In genomic region chr1:45009296-45009865, GRCh38 we compare ENCODE assay signal across 10 cellular contexts. TPM values are rescaled to one million over a fixed set of nuclear protein-coding genes. Genes with fewer than 3 reads are reported as not detected.
DNase-seq lines count a peak whose midpoint lies in the region; ATAC-seq and TF ChIP-seq lines count a peak whose summit lies in the region.
"Had no signal": no experiment of that assay in that cellular context is flagged by ENCODE, and none has a peak within 500 bp of the region (broad histone marks: within the 10 kb centered on the region; RNA-seq: fewer than 3 reads in every experiment).

No MANE protein-coding gene starts in this region.

- peaks cover 26% of the 10 kb centered on the region for H3K4me1 Mint-ChIP-seq in T-helper 2 cell treated with Interferon-gamma antibody and Interleukin-4, amounts not matched to agents 5 μg/mL and 100 μg/mL, for 36 hours (ENCODE audit: low read depth)
- peaks cover 27% of the 10 kb centered on the region for H3K4me1 Mint-ChIP-seq in activated CD8-positive, alpha-beta T cell treated with anti-CD3 and anti-CD28 coated beads for 36 hours (ENCODE audit: low read depth)

- no peaks in the 10 kb centered on the region for H3K9me3 ChIP-seq in spleen
- no peaks in the 10 kb centered on the region for H3K9me3 ChIP-seq in body of pancreas

- H3K4me1 ChIP-seq in spleen: peaks cover 30 to 56% (median 49%) of the 10 kb centered on the region in 6 donors
- H3K4me1 ChIP-seq in body of pancreas: peaks cover 39% of the 10 kb centered on the region

- H3K4me3 ChIP-seq in fibroblast of the aortic adventitia (ENCODE audit: low read depth, low read length) (peak overlapping the region; percentile 93), spleen (peak overlapping the region in 5 of 8 donors; percentile 90 to 100 (median 99)), body of pancreas (no peak overlapping the region)

- no peak overlapping the region for H3K27ac Mint-ChIP-seq in T-helper 2 cell treated with Interferon-gamma antibody and Interleukin-4, amounts not matched to agents 5 μg/mL and 100 μg/mL, for 36 hours
- H3K27ac Mint-ChIP-seq in activated CD8-positive, alpha-beta T cell treated with anti-CD3 and anti-CD28 coated beads for 36 hours: no peak overlapping the region

- no peak for ATAC-seq in activated CD8-positive, alpha-beta T cell treated with anti-CD3 and anti-CD28 coated beads for 36 hours
- ATAC-seq in body of pancreas: no peak

- H3K27ac ChIP-seq in spleen: peak overlapping the region in 1 of 8 donors; percentile 87
- no peak overlapping the region for H3K27ac ChIP-seq in body of pancreas

- no peak for DNase-seq in T-helper 2 cell treated with Interferon-gamma antibody and Interleukin-4, amounts not matched to agents 5 μg/mL and 100 μg/mL, for 36 hours (ENCODE audit: low spot score)
- no peak for DNase-seq in T-helper 2 cell
- DNase-seq in activated CD8-positive, alpha-beta T cell treated with anti-CD3 and anti-CD28 coated beads for 36 hours: no peak
- DNase-seq in fibroblast of the aortic adventitia (ENCODE audit: low read depth): no peak
- no peak for DNase-seq in spleen
- DNase-seq in body of pancreas: no peak
- DNase-seq in HT-29 (ENCODE audit: low spot score): no peak
- no peak for DNase-seq in activated CD4-positive, alpha-beta T cell treated with anti-CD3 and anti-CD28 coated beads for 48 hours
- DNase-seq: KBM-7, NCI-H69 had no signal

- H3K27me3 ChIP-seq in spleen (replicated peaks in 1 of 7) (no peaks in the 10 kb centered on the region), body of pancreas (no peaks in the 10 kb centered on the region)

- CTCF ChIA-PET in activated CD8-positive, alpha-beta T cell treated with anti-CD3 and anti-CD28 coated beads for 36 hours (lab: Charles Lee): interaction anchor here (1.4 to 12.5 kb wide), 2 partner anchors 174 to 288 kb away, joined by 4 to 321 read pairs; no protein-coding TSS in a partner anchor

- no peaks in the 10 kb centered on the region for H3K9me3 Mint-ChIP-seq in T-helper 2 cell treated with Interferon-gamma antibody and Interleukin-4, amounts not matched to agents 5 μg/mL and 100 μg/mL, for 36 hours
- no peaks in the 10 kb centered on the region for H3K9me3 Mint-ChIP-seq in activated CD8-positive, alpha-beta T cell treated with anti-CD3 and anti-CD28 coated beads for 36 hours

- intact Hi-C loops in activated CD8-positive, alpha-beta T cell treated with anti-CD3 and anti-CD28 coated beads for 36 hours (cut with micrococcal nuclease): no loop called here
- intact Hi-C loops in spleen (cut with DNase I; ENCODE audit: low total_unique reads): no loop called here
- intact Hi-C loops in body of pancreas (cut with DNase I): no loop called here

- 91 to 97% (median 92%) methylated on average over 11 of the region's 11 CpGs for WGBS in spleen, 5 donors
- WGBS in body of pancreas, 2 donors: 88 to 95% methylated on average over 9 to 11 of the region's 11 CpGs

- no peaks in the 10 kb centered on the region for H3K27me3 Mint-ChIP-seq in T-helper 2 cell treated with Interferon-gamma antibody and Interleukin-4, amounts not matched to agents 5 μg/mL and 100 μg/mL, for 36 hours (ENCODE audit: low read depth)
- H3K27me3 Mint-ChIP-seq in activated CD8-positive, alpha-beta T cell treated with anti-CD3 and anti-CD28 coated beads for 36 hours: no peaks in the 10 kb centered on the region

- TF ChIP-seq POLR2A in spleen (IDR thresholded peaks at IDR 0.05): no peak
- TF ChIP-seq POLR2A in body of pancreas (IDR thresholded peaks at IDR 0.05): no peak

- peak overlapping the region; percentile 85 for H3K4me3 Mint-ChIP-seq in T-helper 2 cell treated with Interferon-gamma antibody and Interleukin-4, amounts not matched to agents 5 μg/mL and 100 μg/mL, for 36 hours
- peak overlapping the region; percentile 77 for H3K4me3 Mint-ChIP-seq in activated CD8-positive, alpha-beta T cell treated with anti-CD3 and anti-CD28 coated beads for 36 hours

- H3K36me3 ChIP-seq in spleen (peaks cover 2 to 69% (median 53%) of the 10 kb centered on the region in 6 donors), body of pancreas (replicated peaks in 1 of 2; ENCODE audit: insufficient read depth in 1 of 2, low read depth in 2 of 2) (peaks cover 5 to 38% of the 10 kb centered on the region in 2 donors)

- H3K36me3 Mint-ChIP-seq in T-helper 2 cell treated with Interferon-gamma antibody and Interleukin-4, amounts not matched to agents 5 μg/mL and 100 μg/mL, for 36 hours (ENCODE audit: low read depth): peaks cover 29% of the 10 kb centered on the region
- H3K36me3 Mint-ChIP-seq in activated CD8-positive, alpha-beta T cell treated with anti-CD3 and anti-CD28 coated beads for 36 hours (ENCODE audit: low read depth): peaks cover 3% of the 10 kb centered on the region

- POLR2A ChIA-PET in activated CD8-positive, alpha-beta T cell treated with anti-CD3 and anti-CD28 coated beads for 36 hours (lab: Charles Lee): interaction anchor here (1.0 to 4.6 kb wide), 5 partner anchors 22 to 339 kb away, joined by 3 to 49 read pairs (median 35); partner anchors contain the start of genes EIF2B3 and RNU5D-1

- no peak for TF ChIP-seq CTCF in activated CD8-positive, alpha-beta T cell treated with anti-CD3 and anti-CD28 coated beads for 36 hours (IDR thresholded peaks at IDR 0.05)
- TF ChIP-seq CTCF in fibroblast of the aortic adventitia (IDR thresholded peaks at IDR 0.05; ENCODE audit: insufficient read depth, low read length) (no peak), spleen (IDR thresholded peaks at IDR 0.05 in 8 of 11, conservative IDR thresholded peaks at IDR 0.05 in 3 of 11) (no peak), body of pancreas (IDR thresholded peaks at IDR 0.05) (no peak)

RNA-seq across cellular contexts. Expression of gene HECTD3, which starts 1.7 kb away (rescaled TPM):
- 10 to 100 TPM; 16.4 to 16.9 TPM for total RNA-seq in activated CD8-positive, alpha-beta T cell treated with anti-CD3 and anti-CD28 coated beads for 36 hours
- total RNA-seq in fibroblast of the aortic adventitia (ENCODE audit: low replicate concordance): 28.5 and 161 TPM in 2 replicates
- total RNA-seq in spleen: 10 to 100 TPM; 33.2 to 50.7 (median 37.6) TPM
- 10 to 100 TPM; 13.3 to 24.9 (median 15.9) TPM for polyA plus RNA-seq in spleen
- total RNA-seq in body of pancreas: 10 to 100 TPM; 42.3 to 51.4 TPM
- total RNA-seq in HT-29 (2014; rRNA removed; shearing (Covaris generic)): 23.1 and 23.6 TPM in 2 replicates

RNA-seq across cellular contexts. Expression of gene UROD, which starts 2.7 kb away (rescaled TPM):
- total RNA-seq in activated CD8-positive, alpha-beta T cell treated with anti-CD3 and anti-CD28 coated beads for 36 hours: 100 to 1,000 TPM; 109 to 113 TPM
- 114 and 152 TPM in 2 replicates for total RNA-seq in fibroblast of the aortic adventitia (ENCODE audit: low replicate concordance)
- total RNA-seq in spleen: 10 to 100 TPM; 41.5 to 70.4 (median 65.4) TPM
- polyA plus RNA-seq in spleen: 10 to 100 TPM; 69.8 to 90.9 (median 80.0) TPM
- total RNA-seq in body of pancreas: 10 to 100 TPM; 32.2 to 39.6 TPM
- 98.8 and 105 TPM in 2 replicates for total RNA-seq in HT-29 (2014; rRNA removed; shearing (Covaris generic))

RNA-seq across cellular contexts. Expression of gene EIF2B3, which starts 23.0 kb away (rescaled TPM):
- total RNA-seq in activated CD8-positive, alpha-beta T cell treated with anti-CD3 and anti-CD28 coated beads for 36 hours: 10 to 100 TPM; 40.5 to 45.3 TPM
- total RNA-seq in fibroblast of the aortic adventitia (ENCODE audit: low replicate concordance) (39.0 and 43.4 TPM in 2 replicates), spleen (10 to 100 TPM; 14.5 to 28.8 (median 23.4) TPM), body of pancreas (10 to 100 TPM; 13.0 to 33.9 TPM)
- 10 to 100 TPM in 2 of 3 donors, 1 to 10 TPM in 1; 7.4 to 15.2 (median 13.7) TPM for polyA plus RNA-seq in spleen
- 13.1 and 14.6 TPM in 2 replicates for total RNA-seq in HT-29 (2014; rRNA removed; shearing (Covaris generic))

Comparison
In these comparisons a context has a peak if more than half of its experiments do, and no peak if none do; other contexts are left out.
1. H3K4me3 ChIP-seq: peak in fibroblast of the aortic adventitia (single experiment) and spleen (5 of 8); none in body of pancreas (0 of 2).